In the genomic region with DNA sequence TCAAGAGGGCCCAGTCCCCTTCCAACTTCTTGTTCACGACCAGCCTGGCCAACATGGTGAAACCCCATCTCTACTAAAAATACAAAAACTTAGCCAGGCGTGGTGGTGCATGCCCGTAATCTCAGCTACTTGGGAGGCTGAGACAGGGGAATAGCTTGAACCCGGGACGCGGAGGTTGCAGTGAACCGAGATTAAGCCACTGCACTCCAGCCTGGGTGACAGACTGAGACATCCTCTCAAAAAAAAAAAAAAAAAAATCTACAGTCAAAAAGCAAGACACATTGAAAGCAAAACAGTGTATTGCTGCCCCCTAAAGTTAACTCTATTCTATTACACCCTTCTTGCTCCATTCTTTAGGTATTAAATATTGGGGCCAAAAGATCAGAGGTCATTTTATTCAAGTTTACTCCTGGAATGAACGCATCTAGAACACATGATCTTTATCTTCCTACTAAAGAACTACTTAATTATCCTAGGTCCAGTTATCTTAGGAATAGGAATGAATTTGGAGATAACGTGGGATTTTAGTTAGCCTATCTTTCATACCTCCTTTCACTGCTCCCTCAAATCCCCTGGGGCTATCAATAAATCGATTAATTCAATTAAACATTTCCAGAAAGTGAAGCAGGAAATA, we compare ENCODE assay signal across 8 cellular contexts. TPM values are rescaled to one million over a fixed set of nuclear protein-coding genes. Genes with fewer than 3 reads are reported as not detected.
DNase-seq lines count a peak whose midpoint lies in the region; ATAC-seq and TF ChIP-seq lines count a peak whose summit lies in the region.

No MANE protein-coding gene starts in this region.

- peak overlapping the region; percentile 49 for H3K4me2 ChIP-seq in mesenchymal stem cell (ENCODE audit: low read length, poor library complexity, severe bottlenecking)

- no peak overlapping the region for H2AK5ac ChIP-seq in mesenchymal stem cell (ENCODE audit: low read length, severe bottlenecking)

- no peak overlapping the region for H4K8ac ChIP-seq in mesenchymal stem cell (ENCODE audit: low read length)

- H3K27me3 ChIP-seq in HL-60 (ENCODE audit: insufficient read depth, poor library complexity, severe bottlenecking): no peaks in the 10 kb centered on the region
- H3K27me3 ChIP-seq in Peyer's patch: no peaks in the 10 kb centered on the region
- H3K27me3 ChIP-seq in mesenchymal stem cell (ENCODE audit: control insufficient read depth in 1 of 2, insufficient read depth in 1 of 2, low read length in 2 of 2): no peaks in the 10 kb centered on the region

- H3K9ac ChIP-seq in mesenchymal stem cell (ENCODE audit: low read length): peak overlapping the region; percentile 93

- H2BK12ac ChIP-seq in mesenchymal stem cell (ENCODE audit: low read length in 2 of 2): no peak overlapping the region

- H2BK120ac ChIP-seq in mesenchymal stem cell (ENCODE audit: low read depth, low read length): no peak overlapping the region

- H3K18ac ChIP-seq in mesenchymal stem cell (ENCODE audit: low read depth in 1 of 2, low read length in 2 of 2): no peak overlapping the region

- H3K23ac ChIP-seq in mesenchymal stem cell (ENCODE audit: low read length in 2 of 2): no peak overlapping the region

- peaks cover 0 to 27% (median 13%) of the 10 kb centered on the region in 4 donors for H3K4me1 ChIP-seq in Peyer's patch
- peaks cover 8% of the 10 kb centered on the region for H3K4me1 ChIP-seq in mesenchymal stem cell (ENCODE audit: control insufficient read depth, insufficient read depth, low read depth, low read length)

- H2AFZ ChIP-seq in mesenchymal stem cell (ENCODE audit: low read depth, low read length): no peak overlapping the region

- no peak for ATAC-seq in HG02763 (IDR thresholded peaks at IDR 0.05; ENCODE audit: unreplicated experiment)

- peaks cover 12% of the 10 kb centered on the region for H3K79me1 ChIP-seq in mesenchymal stem cell (replicated peaks; ENCODE audit: low read length, poor library complexity, severe bottlenecking)

- DNase-seq in AG10803 (ENCODE audit: low read depth) (peak; percentile 64), HL-60 (ENCODE audit: low read depth in 1 of 2, low spot score in 1 of 2) (peak; percentile 4 to 33), Peyer's patch (peak in 1 of 3 donors; percentile 37), mesenchymal stem cell (peak; percentile 67), NCI-H1048 (lab: John Stamatoyannopoulos, UW) (no peak)
- DNase-seq in central memory CD4-positive, alpha-beta T cell: peak; percentile 65

- no peaks in the 10 kb centered on the region for H3K9me3 ChIP-seq in Peyer's patch
- no peaks in the 10 kb centered on the region for H3K9me3 ChIP-seq in mesenchymal stem cell (ENCODE audit: control insufficient read depth, low read length)

- TF ChIP-seq POLR2A in Peyer's patch (IDR thresholded peaks at IDR 0.05): no peak

- H2BK15ac ChIP-seq in mesenchymal stem cell (ENCODE audit: low read depth, poor library complexity, severe bottlenecking): no peak overlapping the region

- WGBS in mesenchymal stem cell: 58% methylated on average over 7 of the region's 10 CpGs

- H3K4me3 ChIP-seq in AG10803 (ENCODE audit: low read length): peak overlapping the region; percentile 34
- peak overlapping the region; percentile 44; the same call in 1 of the 2 replicates for H3K4me3 ChIP-seq in GM08714 (ENCODE audit: low read length)
- H3K4me3 ChIP-seq in HL-60 (replicated peaks; ENCODE audit: insufficient read depth, low read length): peak overlapping the region; percentile 71; the same call in 1 of the 2 replicates
- peak overlapping the region in 2 of 4 donors; percentile 30 to 73 for H3K4me3 ChIP-seq in Peyer's patch
- peak overlapping the region in 1 of 2 experiments; percentile 86 for H3K4me3 ChIP-seq in mesenchymal stem cell (ENCODE audit: insufficient read depth in 1 of 2, low read depth in 1 of 2, low read length in 2 of 2)

- H3K36me3 ChIP-seq in Peyer's patch (peaks cover 0 to 36% (median 0%) of the 10 kb centered on the region in 3 donors), mesenchymal stem cell (ENCODE audit: control insufficient read depth in 1 of 2, insufficient read depth in 2 of 2, low read depth in 1 of 2, low read length in 2 of 2) (peaks cover 3 to 41% of the 10 kb centered on the region in 2 experiments)

- H2BK5ac ChIP-seq in mesenchymal stem cell (ENCODE audit: low read depth, low read length, poor library complexity, severe bottlenecking): no peak overlapping the region

- no peak overlapping the region for H4K91ac ChIP-seq in mesenchymal stem cell (ENCODE audit: low read length)

- H3K4ac ChIP-seq in mesenchymal stem cell (ENCODE audit: low read depth in 1 of 2, low read length in 2 of 2): no peak overlapping the region

- TF ChIP-seq CTCF in AG10803 (conservative IDR thresholded peaks at IDR 0.05; ENCODE audit: low read length): peak; percentile 67
- no peak for TF ChIP-seq CTCF in HL-60 (IDR thresholded peaks at IDR 0.05; ENCODE audit: insufficient read depth, low read length)
- TF ChIP-seq CTCF in Peyer's patch (IDR thresholded peaks at IDR 0.05): peak; percentile 13 to 69 (median 62)

- H3K14ac ChIP-seq in mesenchymal stem cell (ENCODE audit: low read length in 2 of 2): no peak overlapping the region

- H3K27ac ChIP-seq in HL-60 (replicated peaks) (no peak overlapping the region), Peyer's patch (peak overlapping the region in 1 of 4 donors; percentile 2), mesenchymal stem cell (ENCODE audit: low read length, poor library complexity, severe bottlenecking) (no peak overlapping the region)

RNA-seq across cellular contexts. Expression of a gene that starts 2.4 kb away (rescaled TPM):
- 10 to 100 TPM; 37.1 to 46.1 (median 41.8) TPM for total RNA-seq in Peyer's patch
- 67.9 TPM for polyA plus RNA-seq in mesenchymal stem cell (2013, experiment 1 of 2)
- 76.1 TPM for polyA plus RNA-seq in mesenchymal stem cell (2013, experiment 2 of 2)

RNA-seq across cellular contexts. Expression of a gene that starts 2.7 kb away (rescaled TPM):
- 100 to 1,000 TPM in 1 of 4 donors, 10 to 100 TPM in 3; 47.2 to 113 (median 77.9) TPM for total RNA-seq in Peyer's patch
- polyA plus RNA-seq in mesenchymal stem cell (2013, experiment 1 of 2): 72.2 TPM
- 79.1 TPM for polyA plus RNA-seq in mesenchymal stem cell (2013, experiment 2 of 2)

RNA-seq across cellular contexts. Expression of a gene that starts 22.5 kb away (rescaled TPM):
- 10 to 100 TPM in 1 of 4 donors, 1 to 10 TPM in 3; 1.2 to 10.7 (median 3.2) TPM for total RNA-seq in Peyer's patch
- polyA plus RNA-seq in mesenchymal stem cell (2013, experiment 1 of 2): 0.46 TPM
- polyA plus RNA-seq in mesenchymal stem cell (2013, experiment 2 of 2): 0.70 TPM
